In genomic region chrX:71927040-71927439, GRCh38 we compare ENCODE assay signal across 21 cellular contexts. TPM values are rescaled to one million over a fixed set of nuclear protein-coding genes. Genes with fewer than 3 reads are reported as not detected.
A peak's percentile ranks its signal among the peaks of the same experiment; 100 is the strongest.
DNase-seq lines count a peak whose midpoint lies in the region; ATAC-seq, FAIRE-seq and TF ChIP-seq lines count a peak whose summit lies in the region.
"Had no signal": no experiment of that assay in that cellular context is flagged by ENCODE, and none has a peak within 500 bp of the region (broad histone marks: within the 10 kb centered on the region; RNA-seq: fewer than 3 reads in every experiment).

No MANE protein-coding gene starts in this region.

- no peak for TF ChIP-seq EP300 in H1 (IDR thresholded peaks at IDR 0.05; ENCODE audit: borderline replicate concordance in 1 of 2, low read depth in 2 of 2, low read length in 2 of 2)

- no peak overlapping the region for H2BK12ac ChIP-seq in H1 (ENCODE audit: low read depth, low read length)

- DNase-seq in WTC11 (ENCODE audit: low spot score) (no peak), H1 (ENCODE audit: low read depth in 1 of 2, low spot score in 2 of 2) (no peak), progenitor cell of endocrine pancreas (ENCODE audit: low spot score, unreplicated experiment) (no peak)
- no peak for DNase-seq in activated T-cell treated with anti-CD3 and anti-CD28 coated beads, Interleukin-2, amount 50 U/mL, for 4 hours
- DNase-seq: Caco-2; CD4-positive, CD25-positive, alpha-beta regulatory T cell; CD8-positive, alpha-beta T cell; DMS153; DND-41; GDM1; GOT3; H9 had no signal

- 77% methylated on average over 7 of the region's 7 CpGs; no CpG with 5 or more reads in 1 of the 2 experiments for WGBS in H1 (ENCODE audit: extremely low coverage in 1 of 2, insufficient coverage in 1 of 2, insufficient read length in 1 of 2, insufficient replicate concordance in 2 of 2, low coverage in 1 of 2, low lambda C conversion rate in 2 of 2, missing lambda C conversion rate in 1 of 2), 2 experiments

- CTCF ChIA-PET in WTC11 (lab: Charles Lee): interaction anchor here (0.7 to 0.9 kb wide), 2 partner anchors 15 to 28 kb away, joined by 3 read pairs; no protein-coding TSS in a partner anchor
- CTCF ChIA-PET in H1 (lab: Charles Lee; ENCODE audit: partially characterized antibody): interaction anchor here (0.9 to 1.6 kb wide), 3 partner anchors 9 to 95 kb away, joined by 3 read pairs; no protein-coding TSS in a partner anchor

- no peaks in the 10 kb centered on the region for H3K9me3 ChIP-seq in H1 (ENCODE audit: insufficient read depth in 2 of 2, low read depth in 1 of 2, low read length in 1 of 2)
- H3K9me3 ChIP-seq: BLaER1, Caco-2 had no signal

- H3K4ac ChIP-seq in H1 (replicated peaks; ENCODE audit: insufficient read length, low read depth, low read length): no peak overlapping the region

- H4K20me1 ChIP-seq in H1 (replicated peaks in 1 of 2; ENCODE audit: control insufficient read depth in 1 of 2, insufficient read depth in 2 of 2, low read length in 2 of 2): peaks cover 0 to 2% of the 10 kb centered on the region in 2 experiments
- H4K20me1 ChIP-seq: BLaER1 had no signal

- no peak overlapping the region for H3K4me3 ChIP-seq in H1 (ENCODE audit: extremely low read depth in 1 of 4, insufficient read depth in 2 of 4, low read depth in 3 of 4, low read length in 4 of 4)
- H3K4me3 ChIP-seq: BLaER1 had no signal

- no peak overlapping the region for H3K14ac ChIP-seq in H1 (ENCODE audit: insufficient read length)

- H3K36me3 ChIP-seq in H1 (ENCODE audit: control insufficient read depth in 2 of 4, insufficient read depth in 4 of 4, low read length in 3 of 4): no peaks in the 10 kb centered on the region
- H3K36me3 ChIP-seq: BLaER1 had no signal

- H2BK120ac ChIP-seq in H1 (replicated peaks; ENCODE audit: low read depth, low read length): no peak overlapping the region

- no peaks in the 10 kb centered on the region for H3K27me3 Mint-ChIP-seq in WTC11 (ENCODE audit: low read depth)
- H3K27me3 Mint-ChIP-seq in nephron (ENCODE audit: low read depth): no peaks in the 10 kb centered on the region
- no peaks in the 10 kb centered on the region for H3K27me3 Mint-ChIP-seq in progenitor cell of endocrine pancreas
- peaks cover under 1% of the 10 kb centered on the region for H3K27me3 Mint-ChIP-seq in activated T-cell treated with anti-CD3 and anti-CD28 coated beads, Interleukin-2, amount 50 U/mL, for 4 hours (ENCODE audit: low read depth)

- H3K36me3 Mint-ChIP-seq in WTC11 (no peaks in the 10 kb centered on the region), nephron (ENCODE audit: low read depth) (no peaks in the 10 kb centered on the region), progenitor cell of endocrine pancreas (ENCODE audit: insufficient read depth) (no peaks in the 10 kb centered on the region)
- no peaks in the 10 kb centered on the region for H3K36me3 Mint-ChIP-seq in activated T-cell treated with anti-CD3 and anti-CD28 coated beads, Interleukin-2, amount 50 U/mL, for 4 hours (ENCODE audit: insufficient read depth)
- H3K36me3 Mint-ChIP-seq: CD4-positive, CD25-positive, alpha-beta regulatory T cell; CD8-positive, alpha-beta T cell had no signal

- H4K91ac ChIP-seq in H1 (replicated peaks; ENCODE audit: insufficient read length, low read length): no peak overlapping the region

- no peak for ATAC-seq in WTC11
- no peak for ATAC-seq in GM18868 (IDR thresholded peaks at IDR 0.05; ENCODE audit: unreplicated experiment)
- ATAC-seq in activated T-cell treated with anti-CD3 and anti-CD28 coated beads, Interleukin-2, amount 50 U/mL, for 4 hours: no peak
- ATAC-seq: CD8-positive, alpha-beta T cell; HCT116 had no signal

- H3K27me3 ChIP-seq in H1 (replicated peaks in 1 of 4; ENCODE audit: control insufficient read depth in 3 of 4, extremely low read depth in 1 of 4, insufficient read depth in 3 of 4, low read length in 3 of 4): no peaks in the 10 kb centered on the region

- H2BK5ac ChIP-seq in H1 (ENCODE audit: low read depth, low read length): no peak overlapping the region

- peak; percentile 55 for FAIRE-seq in H1 (lab: Jason Lieb, UNC)
- FAIRE-seq: GM12891, GM18507 had no signal

- H3K4me2 ChIP-seq in H1 (ENCODE audit: insufficient read depth in 1 of 2, low read depth in 2 of 2, low read length in 2 of 2): no peak overlapping the region
- H3K4me2 ChIP-seq: BLaER1 had no signal

- peaks cover 0 to 4% (median 1%) of the 10 kb centered on the region in 4 experiments; a peak in 3 of 7 replicates for H3K4me1 ChIP-seq in H1 (replicated peaks in 1 of 4; ENCODE audit: control insufficient read depth in 3 of 4, insufficient read depth in 4 of 4, low read length in 3 of 4)
- H3K4me1 ChIP-seq: BLaER1, Caco-2 had no signal

- H3K79me1 ChIP-seq in H1 (ENCODE audit: low read depth, low read length): no peaks in the 10 kb centered on the region

- H4K5ac ChIP-seq in H1 (ENCODE audit: insufficient read length, low read depth, low read length): no peak overlapping the region

- H3K9ac ChIP-seq in H1 (replicated peaks in 1 of 4; ENCODE audit: extremely low read depth in 1 of 4, low read depth in 3 of 4, low read length in 3 of 4): no peak overlapping the region
- H3K9ac ChIP-seq: BLaER1 had no signal

- no peak for TF ChIP-seq RAD21 in H1 (IDR thresholded peaks at IDR 0.05 in 1 of 2, conservative IDR thresholded peaks at IDR 0.05 in 1 of 2; ENCODE audit: low read depth in 2 of 2, low read length in 2 of 2)

- H3K4me3 Mint-ChIP-seq in WTC11 (no peak overlapping the region), nephron (no peak overlapping the region), progenitor cell of endocrine pancreas (ENCODE audit: low read depth) (no peak overlapping the region)
- H3K4me3 Mint-ChIP-seq in activated T-cell treated with anti-CD3 and anti-CD28 coated beads, Interleukin-2, amount 50 U/mL, for 4 hours: no peak overlapping the region
- H3K4me3 Mint-ChIP-seq: B cell; CD4-positive, CD25-positive, alpha-beta regulatory T cell; CD8-positive, alpha-beta T cell; H9 had no signal

- no peak for TF ChIP-seq POLR2A in H1 (IDR thresholded peaks at IDR 0.05; ENCODE audit: control extremely low read depth in 1 of 2, low read depth in 2 of 2, low read length in 2 of 2)

- H4K8ac ChIP-seq in H1 (ENCODE audit: extremely low read depth, insufficient read depth, low read length): 0 out of 2 replicates have a peak overlapping the region, but pooled peaks have one; percentile 35

- peaks cover 0 to 46% of the 10 kb centered on the region in 2 experiments; a peak in 2 of 4 replicates for H3K79me2 ChIP-seq in H1 (ENCODE audit: control insufficient read depth in 1 of 2, insufficient read depth in 2 of 2, low read length in 2 of 2)

- peaks cover 7% of the 10 kb centered on the region for H3K9me3 Mint-ChIP-seq in WTC11
- H3K9me3 Mint-ChIP-seq in nephron: peaks cover 14% of the 10 kb centered on the region
- H3K9me3 Mint-ChIP-seq in progenitor cell of endocrine pancreas (ENCODE audit: low read depth): peaks cover 17% of the 10 kb centered on the region
- no peaks in the 10 kb centered on the region for H3K9me3 Mint-ChIP-seq in activated T-cell treated with anti-CD3 and anti-CD28 coated beads, Interleukin-2, amount 50 U/mL, for 4 hours
- H3K9me3 Mint-ChIP-seq: CD8-positive, alpha-beta T cell had no signal

- H3K4me1 Mint-ChIP-seq in WTC11: peaks cover 43% of the 10 kb centered on the region
- peaks cover 16% of the 10 kb centered on the region for H3K4me1 Mint-ChIP-seq in nephron
- no peaks in the 10 kb centered on the region for H3K4me1 Mint-ChIP-seq in progenitor cell of endocrine pancreas (ENCODE audit: low read depth)
- H3K4me1 Mint-ChIP-seq in activated T-cell treated with anti-CD3 and anti-CD28 coated beads, Interleukin-2, amount 50 U/mL, for 4 hours (ENCODE audit: low read depth): no peaks in the 10 kb centered on the region
- H3K4me1 Mint-ChIP-seq: B cell; CD4-positive, CD25-positive, alpha-beta regulatory T cell had no signal

- no peak overlapping the region for H3K56ac ChIP-seq in H1 (replicated peaks; ENCODE audit: insufficient read length, low read depth, low read length)

- no peaks in the 10 kb centered on the region for H3K23me2 ChIP-seq in H1 (ENCODE audit: low read depth, low read length)

- TF ChIP-seq CTCF in WTC11 (IDR thresholded peaks at IDR 0.05): no peak
- no peak for TF ChIP-seq CTCF in H1 (IDR thresholded peaks at IDR 0.05; ENCODE audit: control extremely low read depth in 1 of 3, insufficient read depth in 1 of 3, low read depth in 1 of 3, low read length in 3 of 3)
- TF ChIP-seq CTCF in nephron (IDR thresholded peaks at IDR 0.05; ENCODE audit: unreplicated experiment in 3 of 3): no peak
- no peak for TF ChIP-seq CTCF in progenitor cell of endocrine pancreas (IDR thresholded peaks at IDR 0.05; ENCODE audit: unreplicated experiment)

- H3K27ac ChIP-seq in H1 (ENCODE audit: low read depth, low read length): no peak overlapping the region
- H3K27ac ChIP-seq: BLaER1, C4-2B had no signal

- peak overlapping the region; percentile 38; the same call in 1 of the 2 replicates for H3K27ac Mint-ChIP-seq in WTC11
- peak overlapping the region; percentile 10 to 58 (median 18) for H3K27ac Mint-ChIP-seq in nephron
- H3K27ac Mint-ChIP-seq in progenitor cell of endocrine pancreas: no peak overlapping the region
- H3K27ac Mint-ChIP-seq: B cell; CD4-positive, CD25-positive, alpha-beta regulatory T cell; CD8-positive, alpha-beta T cell had no signal

- no peak overlapping the region for H2BK15ac ChIP-seq in H1 (ENCODE audit: low read length)

- H2AFZ ChIP-seq in H1 (ENCODE audit: low read length): no peak overlapping the region

- no peak overlapping the region for H3K18ac ChIP-seq in H1 (ENCODE audit: extremely low read depth, low read length)

- 0 out of 2 replicates have a peak overlapping the region, but pooled peaks have one; percentile 39 for H2AK5ac ChIP-seq in H1 (ENCODE audit: low read depth, low read length)

- H3K23ac ChIP-seq in H1 (ENCODE audit: insufficient read length): no peak overlapping the region

- no peak overlapping the region for H2BK20ac ChIP-seq in H1 (ENCODE audit: low read length)

- POLR2A ChIA-PET in WTC11 (lab: Charles Lee): interaction anchor here (1.0 kb wide), 1 partner anchor 17 kb away, joined by 5 read pairs; the partner anchor contains the start of gene NHSL2
- POLR2A ChIA-PET in H1 (lab: Charles Lee; ENCODE audit: partially characterized antibody): interaction anchor here (0.6 kb wide), 1 partner anchor 646 kb away, joined by 3 read pairs; no protein-coding TSS in a partner anchor

RNA-seq across cellular contexts. Expression of gene NHSL2, which starts 16.4 kb away (rescaled TPM):
- total RNA-seq in WTC11 (2021) (6.4 to 8.1 TPM (median 7.9 TPM) in 3 replicates), progenitor cell of endocrine pancreas (3.4 and 4.8 TPM in 2 replicates)
- 6.8 and 7.2 TPM in 2 replicates for total RNA-seq in H1 (2021; fragmentation: NEBNext Ultra II Directional; extraction: Animal tissue kit (Norgen Biotek cat#: 25700))
- polyA plus RNA-seq in H1 (2011; rRNA removed): 3.7 and 4.0 TPM in 2 replicates
- polyA plus RNA-seq in H1 (2011; cell fraction: cytosol; rRNA removed): 2.6 TPM
- 8.2 TPM for polyA plus RNA-seq in H1 (2011; cell fraction: nucleus; rRNA removed)
- polyA plus RNA-seq in H1 (2012, experiment 1 of 2): 2.7 to 3.6 TPM (median 3.0 TPM) in 4 replicates
- polyA plus RNA-seq in H1 (2012, experiment 2 of 2): 0.49 TPM
- 3.6 TPM for polyA plus RNA-seq in H1 (2013, experiment 1 of 2)
- 3.1 TPM for polyA plus RNA-seq in H1 (2013, experiment 2 of 2)
- polyA minus RNA-seq in H1 (2011; rRNA and poly(A)+ RNA removed): 14.8 and 15.6 TPM in 2 replicates
- 5.2 TPM for polyA minus RNA-seq in H1 (2011; cell fraction: cytosol; rRNA and poly(A)+ RNA removed)
- 16.6 TPM for polyA minus RNA-seq in H1 (2011; cell fraction: nucleus; rRNA and poly(A)+ RNA removed)
- total RNA-seq in activated T-cell treated with anti-CD3 and anti-CD28 coated beads, Interleukin-2, amount 50 U/mL, for 4 hours: under 1 TPM; 0.30 to 0.65 (median 0.32) TPM
- total RNA-seq: A172 had no signal
